Comparison of ENCODE assay signal across 17 cellular contexts in the genomic region with DNA sequence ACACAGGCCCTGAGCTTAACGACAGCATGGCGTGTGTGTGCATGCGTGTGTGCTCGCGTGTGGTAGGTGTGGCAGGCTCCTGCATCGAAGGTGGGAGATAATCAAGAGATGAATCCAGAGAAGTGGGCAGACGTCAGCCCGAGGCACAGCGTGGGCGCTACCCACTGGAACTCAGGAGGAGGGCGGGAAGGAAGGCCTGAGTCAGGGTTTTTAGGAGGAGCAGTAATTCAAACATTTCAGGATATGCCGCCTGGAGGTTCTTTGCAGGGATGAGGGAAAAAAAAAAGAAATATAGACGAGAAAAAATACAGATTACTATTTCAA.
"Had no signal": no experiment of that assay in that cellular context is flagged by ENCODE, and none has a peak within 500 bp of the region (broad histone marks: within the 10 kb centered on the region; RNA-seq: fewer than 3 reads in every experiment).

No MANE protein-coding gene starts in this region.

- DNase-seq: activated CD4-positive, alpha-beta memory T cell treated with anti-CD3 and anti-CD28 coated beads for 36 hours; activated CD4-positive, alpha-beta T cell treated with anti-CD3 and anti-CD28 coated beads for 48 hours; activated naive CD4-positive, alpha-beta T cell treated with anti-CD3 and anti-CD28 coated beads for 36 hours; activated T-cell treated with anti-CD3 and anti-CD28 coated beads, Interleukin-2, amount 50 U/mL, for 48 hours; amygdala; cerebellar nuclear complex; cortex of kidney; heart right ventricle; left ventricle myocardium superior; ovary; spleen; stimulated activated CD4-positive, alpha-beta T cell treated with anti-CD3 and anti-CD28 coated beads, Interleukin-4, amount 100 ng/mL, for 24 hours; stimulated activated naive CD4-positive, alpha-beta T cell treated with Interleukin-2 at 50 U/mL for 16 hours; T-helper 2 cell; upper lobe of right lung had no signal

- H3K4me3 Mint-ChIP-seq: activated CD4-positive, alpha-beta memory T cell treated with anti-CD3 and anti-CD28 coated beads for 36 hours; activated naive CD4-positive, alpha-beta T cell treated with anti-CD3 and anti-CD28 coated beads for 36 hours had no signal

- H3K9me3 Mint-ChIP-seq: activated CD4-positive, alpha-beta memory T cell treated with anti-CD3 and anti-CD28 coated beads for 36 hours; activated naive CD4-positive, alpha-beta T cell treated with anti-CD3 and anti-CD28 coated beads for 36 hours had no signal

- H3K36me3 ChIP-seq: heart right ventricle, ovary, prostate gland, right atrium auricular region, upper lobe of right lung had no signal

- H3K27ac ChIP-seq: heart right ventricle, ovary, prostate gland, right atrium auricular region, spleen, upper lobe of right lung had no signal

- H3K27ac Mint-ChIP-seq: activated CD4-positive, alpha-beta memory T cell treated with anti-CD3 and anti-CD28 coated beads for 36 hours; activated naive CD4-positive, alpha-beta T cell treated with anti-CD3 and anti-CD28 coated beads for 36 hours had no signal

- H3K27me3 Mint-ChIP-seq: activated CD4-positive, alpha-beta memory T cell treated with anti-CD3 and anti-CD28 coated beads for 36 hours had no signal

- H3K4me3 ChIP-seq: heart right ventricle, ovary, prostate gland, right atrium auricular region, spleen, upper lobe of right lung had no signal

- H3K9me3 ChIP-seq: heart right ventricle, ovary, prostate gland, right atrium auricular region, spleen, upper lobe of right lung had no signal

- H3K4me1 ChIP-seq: prostate gland, spleen, upper lobe of right lung had no signal

- H3K27me3 ChIP-seq: heart right ventricle, ovary, right atrium auricular region, spleen, upper lobe of right lung had no signal
